ENCODE assay signal across 31 cellular contexts in genomic region chr7:129650056-129650758, GRCh38. TPM values are rescaled to one million over a fixed set of nuclear protein-coding genes. Genes with fewer than 3 reads are reported as not detected.
DNase-seq lines count a peak whose midpoint lies in the region; ATAC-seq and TF ChIP-seq lines count a peak whose summit lies in the region.
"Had no signal": no experiment of that assay in that cellular context is flagged by ENCODE, and none has a peak within 500 bp of the region (broad histone marks: within the 10 kb centered on the region; RNA-seq: fewer than 3 reads in every experiment).

No MANE protein-coding gene starts in this region.

- peaks cover 8% of the 10 kb centered on the region for H3F3A ChIP-seq in GM23338 (replicated peaks; ENCODE audit: low read depth)

- H3K27ac Mint-ChIP-seq in activated CD4-positive, alpha-beta T cell treated with anti-CD3 and anti-CD28 coated beads, Interleukin-2, amount 10 ng/mL, durations not matched to agents 24 days and 14 days = peak overlapping the region; percentile 42
- H3K27ac Mint-ChIP-seq in GM23338 (peak overlapping the region; percentile 6; the same call in 1 of the 2 replicates), nephron progenitor cell (peak overlapping the region; percentile 33)
- H3K27ac Mint-ChIP-seq in activated T-helper 2 cell treated with anti-CD3 and anti-CD28 coated beads, Interferon-gamma antibody, Interleukin-2, Interleukin-4, amounts not matched to agents 10 μg/mL and 5 μg/mL and 100 μg/mL, durations not matched to agents 14 hours and 24 hours and 36 hours = peak overlapping the region; percentile 74
- H3K27ac Mint-ChIP-seq: dendritic cell treated with granulocyte-macrophage colony-stimulating factor and Interleukin-4, amounts not matched to agents 40 ng/mL and 50 ng/mL, for 4 days; endodermal cell; memory B cell; stimulated activated memory B cell treated with anti-CD40 and anti-IgM and Interleukin-4, amounts not matched to agents 10 μg/mL and 1 μg/mL and 100 μg/mL, for 72 hours had no signal

- H2AFZ ChIP-seq in GM23338 = no peak overlapping the region

- H3K27me3 ChIP-seq in GM23338 (ENCODE audit: insufficient read depth) (no peaks in the 10 kb centered on the region), stomach (no peaks in the 10 kb centered on the region)
- H3K27me3 ChIP-seq: ascending aorta, esophagus squamous epithelium, uterus had no signal

- TF ChIP-seq EP300 in stomach (IDR thresholded peaks at IDR 0.05) = no peak

- no peaks in the 10 kb centered on the region for H3K27me3 Mint-ChIP-seq in activated CD4-positive, alpha-beta T cell treated with anti-CD3 and anti-CD28 coated beads, Interleukin-2, amount 10 ng/mL, durations not matched to agents 24 days and 14 days
- no peaks in the 10 kb centered on the region for H3K27me3 Mint-ChIP-seq in GM23338 (ENCODE audit: insufficient read depth, low read depth, poor library complexity)
- no peaks in the 10 kb centered on the region for H3K27me3 Mint-ChIP-seq in activated T-helper 2 cell treated with anti-CD3 and anti-CD28 coated beads, Interferon-gamma antibody, Interleukin-2, Interleukin-4, amounts not matched to agents 10 μg/mL and 5 μg/mL and 100 μg/mL, durations not matched to agents 14 hours and 24 hours and 36 hours (ENCODE audit: low read depth)
- no peaks in the 10 kb centered on the region for H3K27me3 Mint-ChIP-seq in nephron progenitor cell (ENCODE audit: low read depth, poor library complexity)
- H3K27me3 Mint-ChIP-seq: CD4-positive, CD25-positive, alpha-beta regulatory T cell; central memory CD8-positive, alpha-beta T cell; dendritic cell treated with granulocyte-macrophage colony-stimulating factor and Interleukin-4, amounts not matched to agents 40 ng/mL and 50 ng/mL, for 4 days; memory B cell; stimulated activated memory B cell treated with anti-CD40 and anti-IgM and Interleukin-4, amounts not matched to agents 10 μg/mL and 1 μg/mL and 100 μg/mL, for 72 hours had no signal

- H3K9me3 Mint-ChIP-seq in activated CD4-positive, alpha-beta T cell treated with anti-CD3 and anti-CD28 coated beads, Interleukin-2, amount 10 ng/mL, durations not matched to agents 24 days and 14 days = no peaks in the 10 kb centered on the region
- H3K9me3 Mint-ChIP-seq in GM23338 (peaks cover 3% of the 10 kb centered on the region; the same call in 2 of the 3 replicates), nephron progenitor cell (peaks cover 34% of the 10 kb centered on the region)
- no peaks in the 10 kb centered on the region for H3K9me3 Mint-ChIP-seq in activated T-helper 2 cell treated with anti-CD3 and anti-CD28 coated beads, Interferon-gamma antibody, Interleukin-2, Interleukin-4, amounts not matched to agents 10 μg/mL and 5 μg/mL and 100 μg/mL, durations not matched to agents 14 hours and 24 hours and 36 hours
- H3K9me3 Mint-ChIP-seq: CD4-positive, CD25-positive, alpha-beta regulatory T cell; central memory CD8-positive, alpha-beta T cell; dendritic cell treated with granulocyte-macrophage colony-stimulating factor and Interleukin-4, amounts not matched to agents 40 ng/mL and 50 ng/mL, for 4 days; memory B cell; stimulated activated memory B cell treated with anti-CD40 and anti-IgM and Interleukin-4, amounts not matched to agents 10 μg/mL and 1 μg/mL and 100 μg/mL, for 72 hours had no signal

- peaks cover 23% of the 10 kb centered on the region for H3K4me1 Mint-ChIP-seq in activated CD4-positive, alpha-beta T cell treated with anti-CD3 and anti-CD28 coated beads, Interleukin-2, amount 10 ng/mL, durations not matched to agents 24 days and 14 days
- H3K4me1 Mint-ChIP-seq in GM23338 = peaks cover 35% of the 10 kb centered on the region
- peaks cover 24% of the 10 kb centered on the region for H3K4me1 Mint-ChIP-seq in activated T-helper 2 cell treated with anti-CD3 and anti-CD28 coated beads, Interferon-gamma antibody, Interleukin-2, Interleukin-4, amounts not matched to agents 10 μg/mL and 5 μg/mL and 100 μg/mL, durations not matched to agents 14 hours and 24 hours and 36 hours (ENCODE audit: low read depth)
- peaks cover 8% of the 10 kb centered on the region for H3K4me1 Mint-ChIP-seq in nephron progenitor cell

- peaks cover 36% of the 10 kb centered on the region for H3K4me1 ChIP-seq in GM23338 (ENCODE audit: insufficient read depth)
- peaks cover 0 to 16% (median 5%) of the 10 kb centered on the region in 4 donors for H3K4me1 ChIP-seq in stomach
- H3K4me1 ChIP-seq: ascending aorta, prostate gland, uterus had no signal

- no peak for DNase-seq in activated CD4-positive, alpha-beta T cell treated with anti-CD3 and anti-CD28 coated beads, Interleukin-2, amount 10 ng/mL, durations not matched to agents 24 days and 14 days
- no peak for DNase-seq in activated CD4-positive, alpha-beta T cell treated with anti-CD3 and anti-CD28 coated beads for 1 hour
- DNase-seq in GM23338 (ENCODE audit: low spot score) (no peak), nephron progenitor cell (no peak), stomach (no peak), NCI-H2081 treated with DMSO at 0.1 percent for 48 hours (lab: John Stamatoyannopoulos, UW) (no peak)
- DNase-seq in activated T-helper 2 cell treated with anti-CD3 and anti-CD28 coated beads, Interferon-gamma antibody, Interleukin-2, Interleukin-4, amounts not matched to agents 10 μg/mL and 5 μg/mL and 100 μg/mL, durations not matched to agents 14 hours and 24 hours and 36 hours (ENCODE audit: low spot score) = no peak
- no peak for DNase-seq in stimulated activated CD4-positive, alpha-beta T cell treated with anti-CD3 and anti-CD28 coated beads, Interleukin-12 subunit alpha, Interleukin-12 subunit beta, amount 100 ng/mL, for 4 hours
- DNase-seq: activated CD4-positive, alpha-beta T cell treated with anti-CD3 and anti-CD28 coated beads for 4 hours; activated CD8-positive, alpha-beta memory T cell treated with anti-CD3 and anti-CD28 coated beads, Interleukin-2, amount 50 U/mL, for 4 hours; CD4-positive, CD25-positive, alpha-beta regulatory T cell; endodermal cell; esophagus squamous epithelium; Kasumi-1; MV-4-11; NCI-H1436 treated with DMSO at 0.1 percent for 48 hours; NCI-H2107; NCI-H748 treated with DMSO at 0.1 percent for 48 hours; stimulated activated CD4-positive, alpha-beta T cell treated with anti-CD3 and anti-CD28 coated beads, Interleukin-4, amount 100 ng/mL, for 24 hours; uterus had no signal

- H3K79me2 ChIP-seq in GM23338 (replicated peaks; ENCODE audit: insufficient read depth) = peaks cover 71% of the 10 kb centered on the region

- H3K9me2 ChIP-seq in GM23338 (ENCODE audit: insufficient read depth) = no peaks in the 10 kb centered on the region

- peaks cover 8% of the 10 kb centered on the region for H4K20me1 ChIP-seq in GM23338 (replicated peaks; ENCODE audit: insufficient read depth)

- ATAC-seq in GM23338 = no peak
- ATAC-seq: sciatic nerve; stimulated activated memory B cell treated with anti-CD40 and anti-IgM and Interleukin-4, amounts not matched to agents 10 μg/mL and 1 μg/mL and 100 μg/mL, for 72 hours had no signal

- H3K36me3 Mint-ChIP-seq in activated CD4-positive, alpha-beta T cell treated with anti-CD3 and anti-CD28 coated beads, Interleukin-2, amount 10 ng/mL, durations not matched to agents 24 days and 14 days (ENCODE audit: low read depth) = peaks cover 25% of the 10 kb centered on the region
- H3K36me3 Mint-ChIP-seq in GM23338 (ENCODE audit: low read depth) = peaks cover 27% of the 10 kb centered on the region
- peaks cover 28% of the 10 kb centered on the region for H3K36me3 Mint-ChIP-seq in activated T-helper 2 cell treated with anti-CD3 and anti-CD28 coated beads, Interferon-gamma antibody, Interleukin-2, Interleukin-4, amounts not matched to agents 10 μg/mL and 5 μg/mL and 100 μg/mL, durations not matched to agents 14 hours and 24 hours and 36 hours (ENCODE audit: low read depth)
- peaks cover 64% of the 10 kb centered on the region for H3K36me3 Mint-ChIP-seq in nephron progenitor cell (ENCODE audit: low read depth)

- no peak for TF ChIP-seq CTCF in GM23338 (conservative IDR thresholded peaks at IDR 0.05; ENCODE audit: low read depth in 2 of 2)
- no peak for TF ChIP-seq CTCF in nephron progenitor cell (IDR thresholded peaks at IDR 0.05)
- no peak for TF ChIP-seq CTCF in stomach (IDR thresholded peaks at IDR 0.05)

- no peak for TF ChIP-seq POLR2A in stomach (IDR thresholded peaks at IDR 0.05)

- H3K27ac ChIP-seq in GM23338 (ENCODE audit: low read depth) (peak overlapping the region; percentile 39; the same call in 1 of the 2 replicates), stomach (no peak overlapping the region)
- H3K27ac ChIP-seq: ascending aorta, esophagus squamous epithelium, HL-60, prostate gland, RWPE1, thoracic aorta, uterus had no signal

- no peaks in the 10 kb centered on the region for H3K9me3 ChIP-seq in stomach
- H3K9me3 ChIP-seq: ascending aorta, esophagus squamous epithelium, prostate gland, thoracic aorta, uterus had no signal

- H3K4me3 ChIP-seq in GM23338 = no peak overlapping the region
- H3K4me3 ChIP-seq in stomach = no peak overlapping the region
- H3K4me3 ChIP-seq: ascending aorta, esophagus squamous epithelium, prostate gland, SK-N-MC, thoracic aorta, uterus had no signal

- H3K36me3 ChIP-seq in GM23338 (ENCODE audit: insufficient read depth) (no peaks in the 10 kb centered on the region), stomach (no peaks in the 10 kb centered on the region)
- H3K36me3 ChIP-seq: ascending aorta, prostate gland, thoracic aorta, uterus had no signal

- 74 to 85% (median 82%) methylated on average over 5 of the region's 5 CpGs for WGBS in stomach, 5 donors

- peak overlapping the region; percentile 46; the same call in 1 of the 2 replicates for H3K4me2 ChIP-seq in GM23338

- H3K4me3 Mint-ChIP-seq in activated CD4-positive, alpha-beta T cell treated with anti-CD3 and anti-CD28 coated beads, Interleukin-2, amount 10 ng/mL, durations not matched to agents 24 days and 14 days = no peak overlapping the region
- H3K4me3 Mint-ChIP-seq in GM23338 (no peak overlapping the region; the same call in 2 of the 3 replicates), nephron progenitor cell (no peak overlapping the region)
- H3K4me3 Mint-ChIP-seq in activated T-helper 2 cell treated with anti-CD3 and anti-CD28 coated beads, Interferon-gamma antibody, Interleukin-2, Interleukin-4, amounts not matched to agents 10 μg/mL and 5 μg/mL and 100 μg/mL, durations not matched to agents 14 hours and 24 hours and 36 hours (ENCODE audit: low read depth) = no peak overlapping the region
- H3K4me3 Mint-ChIP-seq: CD4-positive, CD25-positive, alpha-beta regulatory T cell; central memory CD8-positive, alpha-beta T cell; dendritic cell treated with granulocyte-macrophage colony-stimulating factor and Interleukin-4, amounts not matched to agents 40 ng/mL and 50 ng/mL, for 4 days; endodermal cell; memory B cell; stimulated activated memory B cell treated with anti-CD40 and anti-IgM and Interleukin-4, amounts not matched to agents 10 μg/mL and 1 μg/mL and 100 μg/mL, for 72 hours had no signal

- intact Hi-C loops in activated CD4-positive, alpha-beta T cell treated with anti-CD3 and anti-CD28 coated beads, Interleukin-2, amount 10 ng/mL, durations not matched to agents 24 days and 14 days (cut with micrococcal nuclease) = loop anchor here (5.0 kb wide), 1 partner anchor 33 kb away; no protein-coding TSS in a partner anchor
- intact Hi-C loops in activated T-helper 2 cell treated with anti-CD3 and anti-CD28 coated beads, Interferon-gamma antibody, Interleukin-2, Interleukin-4, amounts not matched to agents 10 μg/mL and 5 μg/mL and 100 μg/mL, durations not matched to agents 14 hours and 24 hours and 36 hours (cut with micrococcal nuclease) = loop anchor here (5.0 to 10.0 kb wide), 2 partner anchors 132 to 365 kb away; no protein-coding TSS in a partner anchor
- intact Hi-C loops in stomach (cut with DNase I; ENCODE audit: low total_unique reads) = no loop called here

RNA-seq across cellular contexts. Expression of gene NRF1, which starts 38.7 kb away (rescaled TPM):
- total RNA-seq in activated CD4-positive, alpha-beta T cell treated with anti-CD3 and anti-CD28 coated beads, Interleukin-2, amount 10 ng/mL, durations not matched to agents 24 days and 14 days = 22.3 and 23.2 TPM in 2 replicates
- total RNA-seq in GM23338 (2014; rRNA removed; shearing (Covaris generic)) = 24.6 and 26.7 TPM in 2 replicates
- polyA plus RNA-seq in GM23338 (2016; fragmentation: Nextera tagmentation; extraction: Ambion mirVana) (4.8 and 5.3 TPM in 2 replicates), stomach (1 to 10 TPM; 4.6 to 8.1 (median 5.0) TPM)
- total RNA-seq in activated T-helper 2 cell treated with anti-CD3 and anti-CD28 coated beads, Interferon-gamma antibody, Interleukin-2, Interleukin-4, amounts not matched to agents 10 μg/mL and 5 μg/mL and 100 μg/mL, durations not matched to agents 14 hours and 24 hours and 36 hours = 22.8 and 25.4 TPM in 2 replicates
- total RNA-seq in stomach = 10 to 100 TPM in 4 of 5 donors, 1 to 10 TPM in 1; 3.2 to 58.3 (median 18.9) TPM

Comparison
In these comparisons a context has a peak if more than half of its experiments do, and no peak if none do; other contexts are left out.
1. H3K27ac Mint-ChIP-seq: peak in every context shown above with its lines; median percentile 74 in activated T-helper 2 cell treated with anti-CD3 and anti-CD28 coated beads, Interferon-gamma antibody, Interleukin-2, Interleukin-4, amounts not matched to agents 10 μg/mL and 5 μg/mL and 100 μg/mL, durations not matched to agents 14 hours and 24 hours and 36 hours; 42 in activated CD4-positive, alpha-beta T cell treated with anti-CD3 and anti-CD28 coated beads, Interleukin-2, amount 10 ng/mL, durations not matched to agents 24 days and 14 days; 33 in nephron progenitor cell; 6 in GM23338.